10 cellular contexts compared by ENCODE assay signal in the genomic region with DNA sequence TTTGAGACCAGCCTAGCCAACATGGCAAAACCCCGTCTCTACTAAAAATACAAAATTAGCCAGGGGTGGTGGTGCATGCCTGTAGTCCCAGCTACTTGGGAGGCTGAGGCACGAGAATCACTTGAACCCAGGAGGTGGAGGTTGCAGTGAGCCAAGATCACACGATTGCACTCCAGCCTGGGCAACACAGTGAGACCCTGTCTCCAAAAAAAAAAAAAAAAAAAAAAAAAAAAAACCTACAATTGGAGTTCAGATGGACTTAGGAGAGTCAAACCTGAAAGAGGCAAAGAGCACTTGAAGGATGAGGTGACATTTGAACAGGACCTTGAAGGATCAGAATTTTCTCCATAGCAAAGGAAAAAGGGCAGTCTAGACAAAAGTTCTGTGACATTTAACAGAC. TPM values are rescaled to one million over a fixed set of nuclear protein-coding genes. Genes with fewer than 3 reads are reported as not detected.
DNase-seq lines count a peak whose midpoint lies in the region; ATAC-seq, FAIRE-seq and TF ChIP-seq lines count a peak whose summit lies in the region.
"Not testable (repeated sequence)": the region's sequence is repeated elsewhere in the genome, so short reads cannot be mapped to it uniquely, and the experiment has no call there.
"Had no signal": no experiment of that assay in that cellular context is flagged by ENCODE, and none has a peak within 500 bp of the region (broad histone marks: within the 10 kb centered on the region; RNA-seq: fewer than 3 reads in every experiment).

No MANE protein-coding gene starts in this region.

- H2BK12ac ChIP-seq in mesenchymal stem cell (ENCODE audit: low read length in 2 of 2): not testable (repeated sequence)

- H4K8ac ChIP-seq in IMR-90 (ENCODE audit: low read depth in 2 of 2, low read length in 2 of 2): peak overlapping the region; percentile 89 to 99
- not testable (repeated sequence) for H4K8ac ChIP-seq in mesenchymal stem cell (ENCODE audit: low read length)

- POLR2A ChIA-PET in Caco-2 (lab: Charles Lee); IMR-90 (lab: Charles Lee; ENCODE audit: unreplicated experiment); K562 (lab: Yijun Ruan, JAX): not testable (repeated sequence)

- H3K56ac ChIP-seq in IMR-90 (ENCODE audit: extremely low read depth, insufficient read depth, low read length): peak overlapping the region; percentile 37; the same call in 1 of the 2 replicates

- dilution Hi-C loops in IMR-90 (cut with HindIII; ENCODE audit: low sequenced_read_pairs, unreplicated experiment): not testable (repeated sequence)

- CTCF ChIA-PET in Caco-2 (lab: Charles Lee); K562 (lab: Yijun Ruan, JAX; ENCODE audit: low intra/inter-chr PET ratio): not testable (repeated sequence)
- CTCF ChIA-PET in IMR-90 (lab: Yijun Ruan, JAX): interaction anchor here (1.0 kb wide), 1 partner anchor 9 kb away, joined by 3 read pairs; no protein-coding TSS in a partner anchor

- peak overlapping the region; percentile 76 for H2AFZ ChIP-seq in IMR-90 (replicated peaks; ENCODE audit: low read length, poor library complexity)
- not testable (repeated sequence) for H2AFZ ChIP-seq in K562 (ENCODE audit: low read depth, low read length); mesenchymal stem cell (ENCODE audit: low read depth, low read length); osteoblast (ENCODE audit: low read length)

- H2AK5ac ChIP-seq in IMR-90 (ENCODE audit: low read depth, low read length) (peak overlapping the region; percentile 97; the same call in 1 of the 2 replicates), mesenchymal stem cell (ENCODE audit: low read length, severe bottlenecking) (peak overlapping the region; percentile 100)

- H4K91ac ChIP-seq in IMR-90 (ENCODE audit: insufficient read depth, low read depth, low read length): peak overlapping the region; percentile 99
- not testable (repeated sequence) for H4K91ac ChIP-seq in mesenchymal stem cell (ENCODE audit: low read length)

- H3K27ac ChIP-seq in IMR-90 (ENCODE audit: insufficient read depth, low read length): peak overlapping the region; percentile 91
- peak overlapping the region; percentile 66 for H3K27ac ChIP-seq in SJCRH30
- H3K27ac ChIP-seq in K562 (ENCODE audit: extremely low read depth, low read depth, low read length): not testable (repeated sequence)
- peak overlapping the region; percentile 99 for H3K27ac ChIP-seq in mesenchymal stem cell (ENCODE audit: low read length, poor library complexity, severe bottlenecking)
- H3K27ac ChIP-seq in osteoblast (ENCODE audit: low read depth, low read length): peak overlapping the region; percentile 93

- H3K4me2 ChIP-seq in IMR-90 (ENCODE audit: low read depth, low read length); K562 (ENCODE audit: insufficient read depth, low read length); mesenchymal stem cell (ENCODE audit: low read length, poor library complexity, severe bottlenecking); osteoblast (ENCODE audit: insufficient read depth, low read length): not testable (repeated sequence)

- H3K9me3 ChIP-seq in Caco-2; IMR-90 (ENCODE audit: control insufficient read depth, insufficient read depth, low read length); SJCRH30 (replicated peaks); K562 (replicated peaks; ENCODE audit: control insufficient read depth, insufficient read depth, low read depth, low read length); mesenchymal stem cell (ENCODE audit: control insufficient read depth, low read length); osteoblast (ENCODE audit: low read depth, low read length): not testable (repeated sequence)

- TF ChIP-seq POLR2A in IMR-90 (IDR thresholded peaks at IDR 0.05; ENCODE audit: low read depth, low read length); K562 (conservative IDR thresholded peaks at IDR 0.05): not testable (repeated sequence)

- H2BK5ac ChIP-seq in IMR-90 (ENCODE audit: low read depth, low read length, poor library complexity, severe bottlenecking): not testable (repeated sequence)
- peak overlapping the region; percentile 96 for H2BK5ac ChIP-seq in mesenchymal stem cell (ENCODE audit: low read depth, low read length, poor library complexity, severe bottlenecking)

- not testable (repeated sequence) for BruUV-seq in Caco-2 (replicated peaks; lab: Mats Ljungman, UMichigan); IMR-90 (replicated peaks; lab: Mats Ljungman, UMichigan); K562 (replicated peaks; lab: Mats Ljungman, UMichigan)

- H3K79me2 ChIP-seq in K562 (ENCODE audit: control insufficient read depth, insufficient read depth, low read length); osteoblast (ENCODE audit: insufficient read depth, low read length): not testable (repeated sequence)

- H3K27ac Mint-ChIP-seq in Caco-2 (ENCODE audit: unreplicated experiment) (peak overlapping the region; percentile 53), chondrocyte (ENCODE audit: unreplicated experiment) (peak overlapping the region; percentile 88)

- not testable (repeated sequence) for TF ChIP-seq CTCF in Caco-2 (IDR thresholded peaks at IDR 0.05; ENCODE audit: insufficient read depth in 1 of 2, low read depth in 1 of 2, low read length in 1 of 2, severe bottlenecking in 1 of 2, unreplicated experiment in 1 of 2); IMR-90 (conservative IDR thresholded peaks at IDR 0.05; ENCODE audit: low read depth, low read length); K562 (IDR thresholded peaks at IDR 0.05 in 2 of 3, conservative IDR thresholded peaks at IDR 0.05 in 1 of 3; ENCODE audit: insufficient read depth in 2 of 3, low read depth in 1 of 3, low read length in 3 of 3); chondrocyte (IDR thresholded peaks at IDR 0.05); osteoblast (IDR thresholded peaks at IDR 0.05; ENCODE audit: extremely low read depth, low read depth, low read length)

- not testable (repeated sequence) for H3K4me3 Mint-ChIP-seq in Caco-2 (ENCODE audit: unreplicated experiment); chondrocyte (ENCODE audit: unreplicated experiment)

- not testable (repeated sequence) for FAIRE-seq in K562 (lab: Jason Lieb, UNC)

- intact Hi-C loops in Caco-2 (cut with micrococcal nuclease; ENCODE audit: unreplicated experiment): loop anchor here (2.0 kb wide), 1 partner anchor 22 kb away; no protein-coding TSS in a partner anchor
- intact Hi-C loops in IMR-90 (cut with micrococcal nuclease); K562 (cut with micrococcal nuclease): not testable (repeated sequence)

- not testable (repeated sequence) for H3K27me3 Mint-ChIP-seq in Caco-2 (ENCODE audit: insufficient read depth, unreplicated experiment); chondrocyte (ENCODE audit: low read depth)

- not testable (repeated sequence) for H3K9ac ChIP-seq in IMR-90 (ENCODE audit: low read depth, low read length); K562 (ENCODE audit: insufficient read depth in 1 of 2, low read depth in 2 of 2, low read length in 2 of 2); mesenchymal stem cell (ENCODE audit: low read length)

- H2AK9ac ChIP-seq in IMR-90 (replicated peaks; ENCODE audit: low read depth, low read length, poor library complexity): not testable (repeated sequence)

- peak overlapping the region; percentile 86 for H3K4ac ChIP-seq in IMR-90 (ENCODE audit: low read depth, low read length)
- H3K4ac ChIP-seq in mesenchymal stem cell (ENCODE audit: low read depth in 1 of 2, low read length in 2 of 2): not testable (repeated sequence)

- peak overlapping the region; percentile 97 for H2BK20ac ChIP-seq in IMR-90 (ENCODE audit: low read depth, low read length)

- DNase-seq in Caco-2; IMR-90; SJCRH30; K562 (ENCODE audit: extremely low read depth in 1 of 4, low spot score in 3 of 4); chondrocyte (ENCODE audit: low spot score); mesenchymal stem cell; osteoblast (ENCODE audit: insufficient read length, low spot score, missing footprints): not testable (repeated sequence)

- not testable (repeated sequence) for ATAC-seq in IMR-90 (ENCODE audit: low read depth); K562

- H3K36me3 ChIP-seq in Caco-2 (ENCODE audit: control insufficient read depth, insufficient read depth, low read length); IMR-90 (ENCODE audit: control insufficient read depth, insufficient read depth, low read length); SJCRH30; K562 (ENCODE audit: control insufficient read depth, insufficient read depth, low read length); mesenchymal stem cell (ENCODE audit: control insufficient read depth in 1 of 2, insufficient read depth in 2 of 2, low read depth in 1 of 2, low read length in 2 of 2); osteoblast (ENCODE audit: insufficient read depth, low read length): not testable (repeated sequence)

- H3K4me1 Mint-ChIP-seq in Caco-2 (ENCODE audit: low read depth, unreplicated experiment) (peaks cover 30% of the 10 kb centered on the region), chondrocyte (ENCODE audit: low read depth) (peaks cover 68% of the 10 kb centered on the region)

- not testable (repeated sequence) for TF ChIP-seq EP300 in K562 (IDR thresholded peaks at IDR 0.05; ENCODE audit: low read length)

- no CpG with 5 or more reads among the region's 3 CpGs for WGBS in IMR-90 (ENCODE audit: extremely low coverage in 2 of 2, insufficient read length in 1 of 2), 2 experiments
- 0% methylated on average over 2 of the region's 3 CpGs for WGBS in K562 (ENCODE audit: insufficient coverage, low coverage, missing lambda C conversion rate)
- 100% methylated on average over 1 of the region's 3 CpGs for WGBS in mesenchymal stem cell

- in situ Hi-C loops in IMR-90 (cut with MboI; ENCODE audit: low sequenced_read_pairs); K562 (cut with MboI): not testable (repeated sequence)

- H3K4me1 ChIP-seq in Caco-2: peaks cover 49% of the 10 kb centered on the region
- peaks cover 30% of the 10 kb centered on the region for H3K4me1 ChIP-seq in IMR-90 (ENCODE audit: control insufficient read depth, insufficient read depth, low read length)
- H3K4me1 ChIP-seq in SJCRH30: peaks cover 55% of the 10 kb centered on the region
- H3K4me1 ChIP-seq in K562 (replicated peaks in 1 of 2; ENCODE audit: control insufficient read depth in 2 of 2, insufficient read depth in 2 of 2, low read length in 2 of 2): peaks cover 3 to 12% of the 10 kb centered on the region in 2 experiments; a peak in 3 of 5 replicates
- peaks cover 44% of the 10 kb centered on the region for H3K4me1 ChIP-seq in mesenchymal stem cell (ENCODE audit: control insufficient read depth, insufficient read depth, low read depth, low read length)
- H3K4me1 ChIP-seq in osteoblast (ENCODE audit: insufficient read depth, low read length): peaks cover 30% of the 10 kb centered on the region

- not testable (repeated sequence) for H3K27me3 ChIP-seq in Caco-2 (replicated peaks; ENCODE audit: control insufficient read depth, insufficient read depth, low read length); IMR-90 (ENCODE audit: control insufficient read depth, insufficient read depth, low read length); SJCRH30; mesenchymal stem cell (ENCODE audit: control insufficient read depth in 1 of 2, insufficient read depth in 1 of 2, low read length in 2 of 2); osteoblast (ENCODE audit: insufficient read depth, low read length)
- H3K27me3 ChIP-seq in K562 (ENCODE audit: control insufficient read depth in 2 of 2, insufficient read depth in 2 of 2, low read length in 2 of 2): peaks cover 0 to 30% of the 10 kb centered on the region in 2 experiments; a peak in 3 of 5 replicates

- peak overlapping the region; percentile 93; the same call in 1 of the 2 replicates for H3K14ac ChIP-seq in IMR-90 (replicated peaks; ENCODE audit: low read depth, low read length)
- H3K14ac ChIP-seq in mesenchymal stem cell (ENCODE audit: low read length in 2 of 2): not testable (repeated sequence)

- not testable (repeated sequence) for H3K79me1 ChIP-seq in IMR-90 (ENCODE audit: low read depth in 1 of 2, low read length in 2 of 2); mesenchymal stem cell (replicated peaks; ENCODE audit: low read length, poor library complexity, severe bottlenecking)

- TF ChIP-seq RAD21 in IMR-90 (IDR thresholded peaks at IDR 0.05; ENCODE audit: low read length); K562 (CRISPR knock-in tag; conservative IDR thresholded peaks at IDR 0.05 in 1 of 2, IDR thresholded peaks at IDR 0.05 in 1 of 2): not testable (repeated sequence)

- not testable (repeated sequence) for H3K36me3 Mint-ChIP-seq in Caco-2 (ENCODE audit: insufficient read depth, unreplicated experiment); chondrocyte (ENCODE audit: low read depth)

- H2BK15ac ChIP-seq in IMR-90 (ENCODE audit: low read depth, low read length): peak overlapping the region; percentile 78
- not testable (repeated sequence) for H2BK15ac ChIP-seq in mesenchymal stem cell (ENCODE audit: low read depth, poor library complexity, severe bottlenecking)

- H3K4me3 ChIP-seq in Caco-2 (ENCODE audit: low read depth, low read length); IMR-90 (ENCODE audit: insufficient read depth, low read depth, low read length); SJCRH30; K562; mesenchymal stem cell (ENCODE audit: insufficient read depth in 1 of 2, low read depth in 1 of 2, low read length in 2 of 2); osteoblast (ENCODE audit: insufficient read depth, low read length): not testable (repeated sequence)

- H3K23ac ChIP-seq in IMR-90 (ENCODE audit: low read depth, low read length); mesenchymal stem cell (ENCODE audit: low read length in 2 of 2): not testable (repeated sequence)

- peak overlapping the region; percentile 86 for H3K18ac ChIP-seq in IMR-90 (ENCODE audit: low read depth, low read length)
- not testable (repeated sequence) for H3K18ac ChIP-seq in mesenchymal stem cell (ENCODE audit: low read depth in 1 of 2, low read length in 2 of 2)

- H3K9me1 ChIP-seq in IMR-90 (ENCODE audit: insufficient read depth, low read length); K562 (ENCODE audit: control insufficient read depth, insufficient read depth, low read length): not testable (repeated sequence)

- H4K5ac ChIP-seq in IMR-90 (ENCODE audit: low read depth, low read length): peak overlapping the region; percentile 89

- H2BK120ac ChIP-seq in IMR-90 (ENCODE audit: low read depth, low read length): peak overlapping the region; percentile 99
- H2BK120ac ChIP-seq in mesenchymal stem cell (ENCODE audit: low read depth, low read length): not testable (repeated sequence)

- H4K20me1 ChIP-seq in IMR-90 (ENCODE audit: insufficient read depth, low read length); K562 (replicated peaks; ENCODE audit: control insufficient read depth, insufficient read depth, low read length); osteoblast (ENCODE audit: insufficient read depth, low read length): not testable (repeated sequence)

- not testable (repeated sequence) for H3K9me3 Mint-ChIP-seq in Caco-2 (ENCODE audit: unreplicated experiment); chondrocyte (ENCODE audit: low read depth)

RNA-seq across cellular contexts. Expression of a gene that starts 12.2 kb away (rescaled TPM):
- total RNA-seq in Caco-2 (2022) (8.0 and 9.7 TPM in 2 replicates), IMR-90 (2012; rRNA removed) (79.4 and 130 TPM in 2 replicates), K562 (2014; rRNA removed) (0.04 and 0.05 TPM in 2 replicates), K562 (2014; rRNA removed; fragmentation: Illumina TruSeq; extraction: Trizol) (0.03 TPM in 1 of 2 replicates, not detected in the other), K562 (2015; rRNA removed; fragmentation: Illumina TruSeq; extraction: Trizol) (0.11 and 0.34 TPM in 2 replicates), K562 (2021) (0.31 TPM in 2 replicates), chondrocyte (18.9 to 21.5 TPM (median 21.3 TPM) in 3 replicates), osteoblast (3.2 and 3.3 TPM in 2 replicates)
- polyA plus RNA-seq in IMR-90 (2012; rRNA removed) (203 and 214 TPM in 2 replicates), K562 (2011; rRNA removed) (0.16 and 0.39 TPM in 2 replicates), K562 (2014; fragmentation: Illumina TruSeq; extraction: Trizol) (0.04 and 0.09 TPM in 2 replicates), K562 (2014; fragmentation: Nextera tagmentation; extraction: Ambion mirVana) (not detected), K562 (2014; rRNA removed) (0.03 and 0.25 TPM in 2 replicates)
- 41.6 and 110 TPM in 2 replicates for polyA plus RNA-seq in IMR-90 (2012; cell fraction: cytosol; rRNA removed)
- polyA plus RNA-seq in IMR-90 (2012; cell fraction: nucleus; rRNA removed; ENCODE audit: low replicate concordance): 1,609 and 2,085 TPM in 2 replicates
- total RNA-seq in SJCRH30 (2014; rRNA removed; shearing (Covaris generic)): 1.1 and 1.7 TPM in 2 replicates
- total RNA-seq in K562 (2011; cell fraction: chromatin; rRNA removed; ENCODE audit: low replicate concordance): 0.35 and 2.6 TPM in 2 replicates
- 0.39 and 0.50 TPM in 2 replicates for total RNA-seq in K562 (2011; cell fraction: nucleolus; rRNA removed)
- 0.29 and 0.38 TPM in 2 replicates for total RNA-seq in K562 (2011; cell fraction: nucleoplasm; rRNA removed)
- 0.09 and 0.72 TPM in 2 replicates for polyA plus RNA-seq in K562 (2011; cell fraction: cytosol; rRNA removed)
- polyA plus RNA-seq in K562 (2011; cell fraction: nucleus; rRNA removed): 0.53 and 7.0 TPM in 2 replicates
- 0.06 and 0.08 TPM in 2 replicates for polyA plus RNA-seq in K562 (2012)
- polyA minus RNA-seq in K562 (2011; rRNA and poly(A)+ RNA removed): 0.14 TPM in 1 of 2 replicates, not detected in the other
- 0.27 and 0.29 TPM in 2 replicates for polyA minus RNA-seq in K562 (2011; cell fraction: cytosol; rRNA and poly(A)+ RNA removed)
- polyA minus RNA-seq in K562 (2011; cell fraction: nucleus; rRNA and poly(A)+ RNA removed): 0.27 and 0.33 TPM in 2 replicates
- 10.2 TPM for polyA plus RNA-seq in mesenchymal stem cell (2013, experiment 1 of 2)
- polyA plus RNA-seq in mesenchymal stem cell (2013, experiment 2 of 2): 9.7 TPM
- polyA plus RNA-seq: CD4-positive, CD25-positive, alpha-beta regulatory T cell had no signal

RNA-seq across cellular contexts. Expression of a gene that starts 32.3 kb away (rescaled TPM):
- total RNA-seq in Caco-2 (2022): not detected in 2 replicates
- total RNA-seq in IMR-90 (2012; rRNA removed): not detected in 2 replicates
- polyA plus RNA-seq in IMR-90 (2012; rRNA removed): not detected in 2 replicates
- polyA plus RNA-seq in IMR-90 (2012; cell fraction: cytosol; rRNA removed): 0.07 TPM in 1 of 2 replicates, not detected in the other
- 0.42 and 0.81 TPM in 2 replicates for polyA plus RNA-seq in IMR-90 (2012; cell fraction: nucleus; rRNA removed; ENCODE audit: low replicate concordance)
- not detected in 2 replicates for total RNA-seq in SJCRH30 (2014; rRNA removed; shearing (Covaris generic))
- total RNA-seq in K562 (2011; cell fraction: chromatin; rRNA removed; ENCODE audit: low replicate concordance): 1.8 and 2.3 TPM in 2 replicates
- total RNA-seq in K562 (2011; cell fraction: nucleolus; rRNA removed): 1.0 and 1.2 TPM in 2 replicates
- 0.73 and 1.8 TPM in 2 replicates for total RNA-seq in K562 (2011; cell fraction: nucleoplasm; rRNA removed)
- not detected in 2 replicates for total RNA-seq in K562 (2014; rRNA removed)
- not detected in 2 replicates for total RNA-seq in K562 (2014; rRNA removed; fragmentation: Illumina TruSeq; extraction: Trizol)
- not detected in 2 replicates for total RNA-seq in K562 (2015; rRNA removed; fragmentation: Illumina TruSeq; extraction: Trizol)
- total RNA-seq in K562 (2021): not detected in 2 replicates
- 0.08 and 0.22 TPM in 2 replicates for polyA plus RNA-seq in K562 (2011; rRNA removed)
- 0.04 and 0.06 TPM in 2 replicates for polyA plus RNA-seq in K562 (2011; cell fraction: cytosol; rRNA removed)
- 0.24 and 1.6 TPM in 2 replicates for polyA plus RNA-seq in K562 (2011; cell fraction: nucleus; rRNA removed)
- not detected in 2 replicates for polyA plus RNA-seq in K562 (2012)
- polyA plus RNA-seq in K562 (2014; fragmentation: Illumina TruSeq; extraction: Trizol): not detected in 2 replicates
- not detected for polyA plus RNA-seq in K562 (2014; fragmentation: Nextera tagmentation; extraction: Ambion mirVana)
- not detected in 2 replicates for polyA plus RNA-seq in K562 (2014; rRNA removed)
- not detected in 2 replicates for polyA minus RNA-seq in K562 (2011; rRNA and poly(A)+ RNA removed)
- polyA minus RNA-seq in K562 (2011; cell fraction: cytosol; rRNA and poly(A)+ RNA removed): not detected in 2 replicates
- 0.13 TPM in 1 of 2 replicates, not detected in the other for polyA minus RNA-seq in K562 (2011; cell fraction: nucleus; rRNA and poly(A)+ RNA removed)
- not detected in 3 replicates for total RNA-seq in chondrocyte
- not detected for polyA plus RNA-seq in mesenchymal stem cell (2013, experiment 1 of 2)
- not detected for polyA plus RNA-seq in mesenchymal stem cell (2013, experiment 2 of 2)
- total RNA-seq in osteoblast: not detected in 2 replicates
- total RNA-seq: G401, HT-29 had no signal

RNA-seq across cellular contexts. Expression of a gene that starts 55.0 kb away (rescaled TPM):
- total RNA-seq in Caco-2 (2022) (6.3 and 7.4 TPM in 2 replicates), IMR-90 (2012; rRNA removed) (10.6 and 11.7 TPM in 2 replicates), K562 (2014; rRNA removed) (1.2 and 1.3 TPM in 2 replicates), K562 (2014; rRNA removed; fragmentation: Illumina TruSeq; extraction: Trizol) (0.47 TPM in 1 of 2 replicates, not detected in the other), K562 (2015; rRNA removed; fragmentation: Illumina TruSeq; extraction: Trizol) (0.72 and 1.1 TPM in 2 replicates), K562 (2021) (2.6 and 3.1 TPM in 2 replicates), chondrocyte (12.1 to 18.9 TPM (median 17.0 TPM) in 3 replicates), osteoblast (5.3 and 5.8 TPM in 2 replicates)
- polyA plus RNA-seq in IMR-90 (2012; rRNA removed) (23.5 and 26.9 TPM in 2 replicates), K562 (2011; rRNA removed) (2.5 and 3.2 TPM in 2 replicates), K562 (2014; fragmentation: Illumina TruSeq; extraction: Trizol) (0.96 and 0.98 TPM in 2 replicates), K562 (2014; fragmentation: Nextera tagmentation; extraction: Ambion mirVana) (under 1 TPM; 0.35 to 0.56 TPM), K562 (2014; rRNA removed) (1.3 and 1.9 TPM in 2 replicates)
- 11.4 and 33.1 TPM in 2 replicates for polyA plus RNA-seq in IMR-90 (2012; cell fraction: cytosol; rRNA removed)
- polyA plus RNA-seq in IMR-90 (2012; cell fraction: nucleus; rRNA removed; ENCODE audit: low replicate concordance): 55.8 and 106 TPM in 2 replicates
- 1.2 and 2.1 TPM in 2 replicates for total RNA-seq in SJCRH30 (2014; rRNA removed; shearing (Covaris generic))
- total RNA-seq in K562 (2011; cell fraction: chromatin; rRNA removed; ENCODE audit: low replicate concordance): 2.1 and 7.3 TPM in 2 replicates
- 5.5 and 6.8 TPM in 2 replicates for total RNA-seq in K562 (2011; cell fraction: nucleolus; rRNA removed)
- total RNA-seq in K562 (2011; cell fraction: nucleoplasm; rRNA removed): 2.4 and 4.0 TPM in 2 replicates
- 3.5 and 7.9 TPM in 2 replicates for polyA plus RNA-seq in K562 (2011; cell fraction: cytosol; rRNA removed)
- 10.1 and 12.6 TPM in 2 replicates for polyA plus RNA-seq in K562 (2011; cell fraction: nucleus; rRNA removed)
- polyA plus RNA-seq in K562 (2012): 2.1 and 2.2 TPM in 2 replicates
- 0.49 and 0.90 TPM in 2 replicates for polyA minus RNA-seq in K562 (2011; rRNA and poly(A)+ RNA removed)
- 2.3 TPM in 1 of 2 replicates, not detected in the other for polyA minus RNA-seq in K562 (2011; cell fraction: cytosol; rRNA and poly(A)+ RNA removed)
- 2.6 and 4.6 TPM in 2 replicates for polyA minus RNA-seq in K562 (2011; cell fraction: nucleus; rRNA and poly(A)+ RNA removed)
- 9.7 TPM for polyA plus RNA-seq in mesenchymal stem cell (2013, experiment 1 of 2)
- polyA plus RNA-seq in mesenchymal stem cell (2013, experiment 2 of 2): 8.7 TPM
